8 cellular contexts compared by ENCODE assay signal in the genomic region with DNA sequence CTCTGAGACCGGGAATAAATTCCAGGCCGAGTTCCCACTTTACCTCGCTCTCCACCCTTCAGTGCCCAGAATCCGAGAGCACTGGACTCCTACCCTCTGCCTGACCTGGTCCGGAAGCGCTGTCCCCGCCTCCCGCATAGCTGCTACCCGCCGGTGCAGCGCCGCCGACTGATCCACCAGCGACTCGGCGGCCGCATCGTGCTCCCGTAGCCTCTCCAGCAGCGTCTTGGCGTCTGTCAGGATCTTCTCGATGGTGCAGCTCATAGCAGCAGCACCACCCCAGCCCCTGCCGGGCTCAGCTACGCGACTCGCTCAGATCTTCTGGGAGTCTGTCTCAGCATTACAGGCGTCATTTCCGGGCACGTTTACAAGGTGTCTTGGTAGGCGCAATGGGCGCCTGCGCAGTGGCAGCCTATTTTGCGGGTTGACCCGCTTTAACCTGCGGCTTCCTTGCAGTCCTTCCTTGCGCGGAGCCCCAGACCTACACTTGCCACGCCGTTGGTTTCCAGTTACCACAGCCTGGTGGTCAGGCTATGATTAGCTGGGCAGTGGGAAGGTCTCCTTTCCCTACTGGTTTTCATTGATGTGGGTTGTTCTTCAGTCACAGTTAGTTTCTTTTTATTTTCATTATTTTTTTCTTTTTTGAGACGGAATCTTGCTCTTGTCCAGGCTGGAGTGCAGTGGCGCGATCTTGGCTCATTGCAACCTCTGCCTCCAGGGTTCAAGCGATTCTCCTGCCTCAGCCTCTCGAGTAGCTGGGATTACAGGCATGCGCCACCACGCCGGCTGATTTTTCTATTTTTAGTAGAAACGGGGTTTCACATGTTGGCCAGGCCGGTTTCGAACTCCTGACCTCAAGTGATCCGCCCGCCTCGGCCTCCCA. TPM values are rescaled to one million over a fixed set of nuclear protein-coding genes. Genes with fewer than 3 reads are reported as not detected.
A peak's percentile ranks its signal among the peaks of the same experiment; 100 is the strongest.
DNase-seq lines count a peak whose midpoint lies in the region; TF ChIP-seq lines count a peak whose summit lies in the region.

Gene SIKE1 (minus strand): TSS at position 342 of the 883 bp plus-strand sequence. CDS start 78 bp downstream, at position 264.

- H3K36me3 Mint-ChIP-seq in neural crest cell (ENCODE audit: low read depth): no peaks in the 10 kb centered on the region

- peak within 1 kb of the TSS; percentile 87 for H3K4me3 ChIP-seq in MM.1S (ENCODE audit: low read length)
- H3K4me3 ChIP-seq in foreskin fibroblast (ENCODE audit: low read depth in 1 of 2, low read length in 2 of 2): peak within 1 kb of the TSS; percentile 71 to 92
- H3K4me3 ChIP-seq in stomach smooth muscle (ENCODE audit: low read length in 2 of 2): peak within 1 kb of the TSS; percentile 77 to 95

- peak within 1 kb of the TSS; percentile 100 for H3K4me3 Mint-ChIP-seq in neural crest cell

- peaks cover 6% of the 10 kb centered on the region; the same call in 1 of the 2 replicates for H3K4me1 ChIP-seq in MM.1S (ENCODE audit: low read length)
- peaks cover 4% of the 10 kb centered on the region for H3K4me1 ChIP-seq in stomach smooth muscle (ENCODE audit: control insufficient read depth, insufficient read depth, low read length)

- H3K27ac ChIP-seq in MM.1S (ENCODE audit: low read length) (peak within 1 kb of the TSS; percentile 89), stomach smooth muscle (ENCODE audit: low read length) (peak within 1 kb of the TSS; percentile 86)

- H3K27ac Mint-ChIP-seq in neural crest cell (ENCODE audit: unreplicated experiment): peak within 1 kb of the TSS; percentile 96

- DNase-seq in G401 (ENCODE audit: low spot score) (peak; percentile 97), HCEC 1CT (peak; percentile 93), MM.1S (peak; percentile 90), SIG-M5 (lab: John Stamatoyannopoulos, UW) (peak; percentile 60), activated gamma-delta T cell treated with Interleukin-2 at 50 U/mL for 16 hours (peak; percentile 92), foreskin fibroblast (peak; percentile 89 to 96), neural crest cell (ENCODE audit: low read depth, low spot score) (peak; percentile 75)

- peaks cover 37% of the 10 kb centered on the region for H3K27me3 Mint-ChIP-seq in neural crest cell (ENCODE audit: low read depth)

- TF ChIP-seq CTCF in MM.1S (IDR thresholded peaks at IDR 0.05; ENCODE audit: low read length): no peak
- TF ChIP-seq CTCF in foreskin fibroblast (IDR thresholded peaks at IDR 0.05; ENCODE audit: low read depth, low read length): no peak
- TF ChIP-seq CTCF in neural crest cell (conservative IDR thresholded peaks at IDR 0.05): peak; percentile 12

- H3K36me3 ChIP-seq in MM.1S (replicated peaks; ENCODE audit: insufficient read depth, low read length) (no peaks in the 10 kb centered on the region), stomach smooth muscle (ENCODE audit: control insufficient read depth in 2 of 2, insufficient read depth in 2 of 2, low read length in 2 of 2) (peaks cover 0 to 4% of the 10 kb centered on the region in 2 donors)

- in situ Hi-C loops in G401 (cut with HindIII; ENCODE audit: low sequenced_read_pairs): no loop called here

- peaks cover 20% of the 10 kb centered on the region for H3K79me2 ChIP-seq in MM.1S (ENCODE audit: low read length)

- H3K9me2 ChIP-seq in MM.1S (replicated peaks; ENCODE audit: insufficient read depth, low read length): no peaks in the 10 kb centered on the region

- no peaks in the 10 kb centered on the region for H3K9me3 ChIP-seq in MM.1S (replicated peaks; ENCODE audit: insufficient read depth, low read length)
- no peaks in the 10 kb centered on the region for H3K9me3 ChIP-seq in stomach smooth muscle (ENCODE audit: control insufficient read depth in 2 of 2, low read length in 2 of 2)

- H3F3A ChIP-seq in MM.1S (ENCODE audit: insufficient read depth, low read length): peaks cover 5% of the 10 kb centered on the region; the same call in 1 of the 2 replicates

- H3K4me1 Mint-ChIP-seq in neural crest cell: peaks cover 26% of the 10 kb centered on the region

- peak within 1 kb of the TSS; percentile 78 for H3K4me2 ChIP-seq in MM.1S (ENCODE audit: low read depth, low read length)

- H3K9ac ChIP-seq in MM.1S (ENCODE audit: low read length) (peak within 1 kb of the TSS; percentile 81), stomach smooth muscle (ENCODE audit: low read length in 2 of 2) (peak within 1 kb of the TSS; percentile 79 to 91)

- H3K27me3 ChIP-seq in MM.1S (replicated peaks; ENCODE audit: insufficient read depth, low read length): no peaks in the 10 kb centered on the region
- H3K27me3 ChIP-seq in stomach smooth muscle (ENCODE audit: control insufficient read depth in 1 of 2, insufficient read depth in 2 of 2, low read length in 2 of 2): no peaks in the 10 kb centered on the region

- no peaks in the 10 kb centered on the region for H3K9me3 Mint-ChIP-seq in neural crest cell

- H2AFZ ChIP-seq in MM.1S (ENCODE audit: low read length): peak within 1 kb of the TSS; percentile 72

- H4K20me1 ChIP-seq in MM.1S (ENCODE audit: insufficient read depth, low read length): no peaks in the 10 kb centered on the region

RNA-seq across cellular contexts. Expression of gene SIKE1, which starts in this region (rescaled TPM):
- 77.7 and 79.4 TPM in 2 replicates for total RNA-seq in G401 (2014; rRNA removed; shearing (Covaris generic))
- total RNA-seq in neural crest cell: 65.0 and 65.7 TPM in 2 replicates

Comparison
In these comparisons a context has a peak if more than half of its experiments do, and no peak if none do; other contexts are left out.
1. Peak in every context shown above with its lines: DNase-seq, H3K4me3 ChIP-seq and H3K27ac ChIP-seq.